7 cellular contexts compared by ENCODE assay signal in genomic region chr1:178037510-178038253, GRCh38. TPM values are rescaled to one million over a fixed set of nuclear protein-coding genes. Genes with fewer than 3 reads are reported as not detected.
DNase-seq lines count a peak whose midpoint lies in the region; ATAC-seq, FAIRE-seq and TF ChIP-seq lines count a peak whose summit lies in the region.

No MANE protein-coding gene starts in this region.

- H3K4me1 ChIP-seq in SJSA1 (replicated peaks) (peaks cover 8% of the 10 kb centered on the region), mucosa of stomach (ENCODE audit: control insufficient read depth, insufficient read depth, low read length) (peaks cover 10% of the 10 kb centered on the region), uterus (no peaks in the 10 kb centered on the region)

- peak; percentile 37 to 54 (median 50) for TF ChIP-seq CTCF in uterus (IDR thresholded peaks at IDR 0.05)

- H3K9me3 ChIP-seq in SJSA1 (replicated peaks): peaks cover 4% of the 10 kb centered on the region; the same call in 1 of the 2 replicates
- H3K9me3 ChIP-seq in mucosa of stomach (ENCODE audit: control insufficient read depth, low read length): no peaks in the 10 kb centered on the region
- H3K9me3 ChIP-seq in uterus: no peaks in the 10 kb centered on the region

- H3K27ac ChIP-seq in SJSA1: no peak overlapping the region
- peak overlapping the region; percentile 70 to 74 for H3K27ac ChIP-seq in uterus

- TF ChIP-seq POLR2A in H54 (IDR thresholded peaks at IDR 0.05; ENCODE audit: low read depth, low read length) (peak; percentile 58), uterus (IDR thresholded peaks at IDR 0.05) (peak in 1 of 2 donors; percentile 25)

- peak overlapping the region; percentile 77 for H3K9ac ChIP-seq in mucosa of stomach (ENCODE audit: low read length)

- FAIRE-seq in H54 (lab: Jason Lieb, UNC): no peak

- no peak for ATAC-seq in GM18520 (IDR thresholded peaks at IDR 0.05; ENCODE audit: unreplicated experiment)

- DNase-seq in H54 (ENCODE audit: insufficient read length, low spot score) (peak; percentile 74), SJSA1 (ENCODE audit: low read depth in 1 of 2, low spot score in 2 of 2) (peak in 1 of 2 experiments; percentile 56), fibroblast of the conjunctiva (ENCODE audit: low read depth) (peak; percentile 70), uterus (peak; percentile 77 to 89), NCI-H2107 treated with DMSO at 0.1 percent for 48 hours (lab: John Stamatoyannopoulos, UW; ENCODE audit: unreplicated experiment) (no peak)

- intact Hi-C loops in uterus (cut with DNase I; ENCODE audit: low total_unique reads): no loop called here

- H3K4me3 ChIP-seq in SJSA1 (peak overlapping the region; percentile 20), mucosa of stomach (ENCODE audit: low read length) (peak overlapping the region; percentile 52), uterus (peak overlapping the region; percentile 42 to 72)

- H3K36me3 ChIP-seq in SJSA1: no peaks in the 10 kb centered on the region
- no peaks in the 10 kb centered on the region for H3K36me3 ChIP-seq in mucosa of stomach (ENCODE audit: control insufficient read depth, insufficient read depth, low read length)
- H3K36me3 ChIP-seq in uterus: no peaks in the 10 kb centered on the region

- H3K27me3 ChIP-seq in SJSA1 (replicated peaks) (no peaks in the 10 kb centered on the region), mucosa of stomach (ENCODE audit: control insufficient read depth, insufficient read depth, low read length) (no peaks in the 10 kb centered on the region), uterus (no peaks in the 10 kb centered on the region)

RNA-seq across cellular contexts. Expression of gene RASAL2, which starts 56.2 kb away (rescaled TPM):
- 15.0 and 25.4 TPM in 2 replicates for total RNA-seq in SJSA1 (2014; rRNA removed; shearing (Covaris generic))
- total RNA-seq in uterus: 10 to 100 TPM in 3 of 4 donors, 1 to 10 TPM in 1; 10.0 to 42.5 (median 29.8) TPM
